Comparison of ENCODE assay signal across 24 cellular contexts in the genomic region with DNA sequence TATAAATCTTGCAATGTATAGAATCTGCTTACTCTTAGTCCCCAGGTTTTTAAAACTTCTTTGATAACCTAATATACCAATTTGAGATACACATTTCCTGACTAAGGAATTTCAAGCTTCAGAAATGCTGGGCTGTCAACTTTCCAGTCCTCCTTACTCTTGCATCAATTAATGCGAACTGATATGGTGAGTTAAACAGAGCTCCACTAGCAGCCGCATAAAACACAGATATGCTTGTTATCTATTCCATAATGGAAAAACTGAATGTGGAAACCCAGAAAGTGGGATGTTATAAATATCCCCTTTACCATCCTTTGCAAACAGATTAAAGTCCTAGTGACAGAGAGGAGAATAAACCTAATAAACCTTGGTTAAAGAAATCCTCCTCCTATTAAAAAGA.
"Had no signal": no experiment of that assay in that cellular context is flagged by ENCODE, and none has a peak within 500 bp of the region (broad histone marks: within the 10 kb centered on the region; RNA-seq: fewer than 3 reads in every experiment).

No MANE protein-coding gene starts in this region.

- H2AFZ ChIP-seq: hepatocyte had no signal

- H3K4me3 ChIP-seq: esophagus muscularis mucosa, gastroesophageal sphincter, hepatocyte, mucosa of descending colon, ovary, suprapubic skin, thyroid gland, upper lobe of left lung, uterus had no signal

- H3K4me2 ChIP-seq: hepatocyte had no signal

- H3K27me3 ChIP-seq: esophagus muscularis mucosa, gastroesophageal sphincter, hepatocyte, suprapubic skin, thyroid gland, upper lobe of left lung, uterus had no signal

- H3K79me2 ChIP-seq: hepatocyte had no signal

- ATAC-seq: gastroesophageal sphincter; mucosa of descending colon; naive thymus-derived CD8-positive, alpha-beta T cell; stimulated activated effector memory CD8-positive, alpha-beta T cell treated with anti-CD3 and anti-CD28 coated beads, Interleukin-12 subunit alpha, Interleukin-12 subunit beta, amount 100 ng/mL, for 72 hours; stimulated activated naive CD8-positive, alpha-beta T cell treated with anti-CD3 and anti-CD28 coated beads, Interleukin-15, Interleukin-2, amounts not matched to agents 100 U/mL and 50 U/mL, for 24 hours had no signal

- DNase-seq: effector memory CD4-positive, alpha-beta T cell; foreskin fibroblast; glutamatergic neuron; kidney; left cardiac atrium; mesendoderm; mucosa of descending colon; naive thymus-derived CD8-positive, alpha-beta T cell; nucleus accumbens; ovary; right cardiac atrium; small intestine; stimulated activated CD4-positive, alpha-beta T cell treated with anti-CD3 and anti-CD28 coated beads, Interleukin-2, amount 100 ng/mL, for 48 hours; stimulated activated CD8-positive, alpha-beta memory T cell treated with anti-CD3 and anti-CD28 coated beads, Interleukin-4, amount 100 ng/mL, for 48 hours; stimulated activated naive CD8-positive, alpha-beta T cell treated with anti-CD3 and anti-CD28 coated beads, Interleukin-15, Interleukin-2, amounts not matched to agents 100 U/mL and 50 U/mL, for 24 hours; thyroid gland; upper lobe of left lung; uterus had no signal

- H3K27ac ChIP-seq: epithelial cell of prostate, esophagus muscularis mucosa, gastroesophageal sphincter, hepatocyte, ovary, suprapubic skin, thyroid gland, upper lobe of left lung, uterus had no signal

- H3K36me3 ChIP-seq: esophagus muscularis mucosa, gastroesophageal sphincter, ovary, suprapubic skin, thyroid gland, upper lobe of left lung, uterus had no signal

- H3K4me1 ChIP-seq: esophagus muscularis mucosa, gastroesophageal sphincter, suprapubic skin, thyroid gland, upper lobe of left lung, uterus had no signal

- H3K9me3 ChIP-seq: esophagus muscularis mucosa, gastroesophageal sphincter, mucosa of descending colon, ovary, suprapubic skin, thyroid gland, upper lobe of left lung, uterus had no signal
